In the genomic region with DNA sequence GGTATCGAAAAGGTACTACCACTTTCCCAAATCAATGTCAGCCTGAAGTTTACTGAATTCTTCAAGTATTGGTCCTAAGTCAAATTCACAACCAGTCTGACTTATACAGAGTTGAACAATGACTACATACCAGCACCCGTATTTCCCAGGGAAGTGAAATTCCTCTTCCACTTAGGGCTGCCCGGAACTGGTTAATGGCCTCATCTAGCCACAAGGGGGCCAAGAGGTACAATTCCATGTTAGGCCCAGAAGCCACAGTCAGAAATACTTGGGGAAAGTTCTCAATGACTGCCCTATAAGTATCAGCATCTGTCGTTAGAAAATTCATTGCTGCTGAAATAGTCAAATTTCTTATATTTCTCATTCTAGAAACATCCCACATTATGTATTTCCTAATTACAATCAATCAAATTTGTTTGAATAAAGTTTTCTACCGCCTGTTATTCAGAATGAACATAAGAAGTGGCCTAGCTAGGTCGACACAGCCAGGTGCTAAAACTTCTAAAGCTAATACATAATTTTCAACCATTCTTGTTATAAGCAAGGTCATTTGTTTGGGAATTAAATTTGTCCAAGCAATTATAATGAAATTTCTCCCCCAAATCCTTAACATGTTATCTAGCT, we compare ENCODE assay signal across 10 cellular contexts. TPM values are rescaled to one million over a fixed set of nuclear protein-coding genes. Genes with fewer than 3 reads are reported as not detected.
A peak's percentile ranks its signal among the peaks of the same experiment; 100 is the strongest.
DNase-seq lines count a peak whose midpoint lies in the region; ATAC-seq and TF ChIP-seq lines count a peak whose summit lies in the region.
"Had no signal": no experiment of that assay in that cellular context is flagged by ENCODE, and none has a peak within 500 bp of the region (broad histone marks: within the 10 kb centered on the region; RNA-seq: fewer than 3 reads in every experiment).

No MANE protein-coding gene starts in this region.

- intact Hi-C loops in head of caudate nucleus (cut with DNase I), result no loop called here
- intact Hi-C loops in spleen (cut with DNase I; ENCODE audit: low total_unique reads), result no loop called here
- intact Hi-C loops in CD4-positive, alpha-beta memory T cell (cut with micrococcal nuclease), result no loop called here

- H3K4me3 ChIP-seq in spleen, result no peak overlapping the region
- H3K4me3 ChIP-seq in CD4-positive, alpha-beta memory T cell (ENCODE audit: low read length in 2 of 2), result no peak overlapping the region
- H3K4me3 ChIP-seq: BLaER1, skin epidermis had no signal

- H3K36me3 Mint-ChIP-seq in CD4-positive, alpha-beta memory T cell, result no peaks in the 10 kb centered on the region

- CTCF ChIA-PET in CD4-positive, alpha-beta memory T cell (lab: Charles Lee; ENCODE audit: partially characterized antibody), result no interaction called here

- ATAC-seq in HG03439 (IDR thresholded peaks at IDR 0.05; ENCODE audit: unreplicated experiment), result no peak

- H3K4me1 ChIP-seq in spleen, result peaks cover 4 to 39% (median 13%) of the 10 kb centered on the region in 6 donors
- no peaks in the 10 kb centered on the region for H3K4me1 ChIP-seq in CD4-positive, alpha-beta memory T cell (ENCODE audit: insufficient read depth, low read length)

- H3K27ac Mint-ChIP-seq in CD4-positive, alpha-beta memory T cell, result no peak overlapping the region

- peak in 2 of 3 experiments; percentile 24 to 64 for DNase-seq in NCI-H1417 (lab: John Stamatoyannopoulos, UW)
- no peak for DNase-seq in NCI-H1417 treated with DMSO at 0.1 percent for 48 hours (lab: John Stamatoyannopoulos, UW)
- peak; percentile 90 for DNase-seq in HuH-7 (ENCODE audit: low spot score)
- peak; percentile 26 for DNase-seq in T1000 (lab: John Stamatoyannopoulos, UW)
- DNase-seq in head of caudate nucleus, result peak in 35 of 42 donors; percentile 19 to 80 (median 51)
- no peak for DNase-seq in spleen
- no peak for DNase-seq in CD4-positive, alpha-beta memory T cell

- no peak for TF ChIP-seq POLR2A in spleen (IDR thresholded peaks at IDR 0.05)

- H3K27me3 ChIP-seq in spleen (replicated peaks in 1 of 7), result peaks cover 0 to 34% (median 17%) of the 10 kb centered on the region in 7 donors
- H3K27me3 ChIP-seq in CD4-positive, alpha-beta memory T cell (ENCODE audit: insufficient read depth, low read length), result peaks cover 3% of the 10 kb centered on the region

- WGBS in spleen, 5 donors, result 36 to 53% (median 40%) methylated on average over 6 of the region's 6 CpGs

- POLR2A ChIA-PET in CD4-positive, alpha-beta memory T cell (lab: Charles Lee; ENCODE audit: partially characterized antibody), result no interaction called here

- H3K4me3 Mint-ChIP-seq in CD4-positive, alpha-beta memory T cell, result no peak overlapping the region

- peaks cover 18 to 19% of the 10 kb centered on the region in 2 donors for H3K27me3 Mint-ChIP-seq in CD4-positive, alpha-beta memory T cell

- H3K9me3 ChIP-seq in spleen, result peaks cover 0 to 20% (median 16%) of the 10 kb centered on the region in 8 donors
- peaks cover 0 to 5% of the 10 kb centered on the region in 2 donors for H3K9me3 ChIP-seq in CD4-positive, alpha-beta memory T cell (ENCODE audit: control insufficient read depth in 1 of 2, low read length in 2 of 2)

- H3K4me1 Mint-ChIP-seq in CD4-positive, alpha-beta memory T cell, result peaks cover 4 to 29% (median 23%) of the 10 kb centered on the region in 4 donors

- H3K9me3 Mint-ChIP-seq in CD4-positive, alpha-beta memory T cell, result peaks cover 0 to 35% (median 20%) of the 10 kb centered on the region in 8 donors

- H3K27ac ChIP-seq in spleen, result no peak overlapping the region
- no peak overlapping the region for H3K27ac ChIP-seq in CD4-positive, alpha-beta memory T cell (ENCODE audit: low read depth, low read length)
- H3K27ac ChIP-seq: BLaER1, skin epidermis had no signal

- H3K36me3 ChIP-seq in spleen, result no peaks in the 10 kb centered on the region
- no peaks in the 10 kb centered on the region for H3K36me3 ChIP-seq in CD4-positive, alpha-beta memory T cell (ENCODE audit: insufficient read depth, low read length)
- H3K36me3 ChIP-seq: BLaER1 had no signal

- TF ChIP-seq CTCF in spleen (IDR thresholded peaks at IDR 0.05 in 8 of 11, conservative IDR thresholded peaks at IDR 0.05 in 3 of 11), result peak in 9 of 11 experiments; percentile 26 to 65 (median 48)

RNA-seq across cellular contexts. Expression of a gene that starts 5.6 kb away (rescaled TPM):
- 100 to 1,000 TPM in 5 of 7 donors, 10 to 100 TPM in 2; 38.7 to 116 (median 103) TPM for total RNA-seq in spleen
- polyA plus RNA-seq in spleen, result 1 to 10 TPM in 2 of 3 donors, under 1 TPM in 1; 0.86 to 3.9 (median 1.0) TPM
- not detected for total RNA-seq in CD4-positive, alpha-beta memory T cell
- polyA plus RNA-seq in CD4-positive, alpha-beta memory T cell, result not detected

Comparison
In these comparisons a context has a peak if more than half of its experiments do, and no peak if none do; other contexts are left out.
1. DNase-seq: peak in NCI-H1417 (2 of 3), HuH-7 (single experiment), T1000 (single experiment) and head of caudate nucleus (35 of 42); none in NCI-H1417 treated with DMSO at 0.1 percent for 48 hours (single experiment), spleen (single experiment) and CD4-positive, alpha-beta memory T cell (0 of 5).
2. RNA of a gene that starts 5.6 kb away (total RNA-seq): 38.7 to 116 TPM in spleen; not detected in CD4-positive, alpha-beta memory T cell; every median in the first group is over 10 times any median in the second.